ENCODE assay signal across 8 cellular contexts in genomic region chr7:90118546-90119177, GRCh38. TPM values are rescaled to one million over a fixed set of nuclear protein-coding genes. Genes with fewer than 3 reads are reported as not detected.
A peak's percentile ranks its signal among the peaks of the same experiment; 100 is the strongest.
DNase-seq lines count a peak whose midpoint lies in the region; ATAC-seq and TF ChIP-seq lines count a peak whose summit lies in the region.
"Not testable (repeated sequence)": the region's sequence is repeated elsewhere in the genome, so short reads cannot be mapped to it uniquely, and the experiment has no call there.

No MANE protein-coding gene starts in this region.

- not testable (repeated sequence) for H3K9me3 ChIP-seq in ES-I3 (ENCODE audit: control insufficient read depth, insufficient read depth, low read length); RWPE2 (ENCODE audit: severe bottlenecking); right atrium auricular region; mesodermal cell (ENCODE audit: control insufficient read depth, low read length); tibial nerve

- not testable (repeated sequence) for TF ChIP-seq CTCF in RWPE2 (IDR thresholded peaks at IDR 0.05; ENCODE audit: poor library complexity, severe bottlenecking); right atrium auricular region (IDR thresholded peaks at IDR 0.05); tibial nerve (IDR thresholded peaks at IDR 0.05)

- H3K27me3 ChIP-seq in RWPE2 (ENCODE audit: insufficient read depth, poor library complexity, severe bottlenecking) (peaks cover 33% of the 10 kb centered on the region), tibial nerve (peaks cover 0 to 17% of the 10 kb centered on the region in 2 donors)
- not testable (repeated sequence) for H3K27me3 ChIP-seq in right atrium auricular region

- not testable (repeated sequence) for DNase-seq in RWPE2 (ENCODE audit: low spot score); right atrium auricular region (ENCODE audit: low spot score); tibial nerve (ENCODE audit: low spot score in 2 of 2)
- DNase-seq in ecto neural progenitor cell (ENCODE audit: low spot score) (peak; percentile 45), renal cortical epithelial cell (ENCODE audit: low read depth) (peak; percentile 3)

- WGBS in mesodermal cell (ENCODE audit: insufficient coverage in 2 of 2), 2 experiments = 6 to 7% methylated on average over 11 to 14 of the region's 48 CpGs
- 1 to 2% methylated on average over 38 to 48 of the region's 48 CpGs for WGBS in tibial nerve, 2 donors

- not testable (repeated sequence) for H3K36me3 ChIP-seq in ES-I3 (ENCODE audit: insufficient read depth, low read length); RWPE2 (ENCODE audit: low read depth); right atrium auricular region; mesodermal cell (ENCODE audit: control insufficient read depth, insufficient read depth, low read length); tibial nerve

- H3K4me1 ChIP-seq in ES-I3 (ENCODE audit: insufficient read depth, low read length); RWPE2 (ENCODE audit: insufficient read depth, poor library complexity, severe bottlenecking); right atrium auricular region; mesodermal cell (ENCODE audit: control insufficient read depth, insufficient read depth, low read length, poor library complexity, severe bottlenecking): not testable (repeated sequence)
- peaks cover 0 to 21% (median 0%) of the 10 kb centered on the region in 4 donors for H3K4me1 ChIP-seq in tibial nerve

- H3K4me3 Mint-ChIP-seq in activated naive CD4-positive, alpha-beta T cell treated with anti-CD3 and anti-CD28 coated beads, Interleukin-2, amount 50 U/mL, for 24 hours = peak overlapping the region; percentile 76

- ATAC-seq in RWPE2 (ENCODE audit: low read depth) = peak; percentile 44

- not testable (repeated sequence) for H3K27ac Mint-ChIP-seq in activated naive CD4-positive, alpha-beta T cell treated with anti-CD3 and anti-CD28 coated beads, Interleukin-2, amount 50 U/mL, for 24 hours

- H3K36me3 Mint-ChIP-seq in activated naive CD4-positive, alpha-beta T cell treated with anti-CD3 and anti-CD28 coated beads, Interleukin-2, amount 50 U/mL, for 24 hours = not testable (repeated sequence)

- not testable (repeated sequence) for H3K27ac ChIP-seq in RWPE2 (ENCODE audit: poor library complexity, severe bottlenecking); mesodermal cell (ENCODE audit: low read depth, low read length, severe bottlenecking); tibial nerve
- H3K27ac ChIP-seq in right atrium auricular region = peak overlapping the region; percentile 64 to 67

- TF ChIP-seq POLR2A in tibial nerve (IDR thresholded peaks at IDR 0.05) = not testable (repeated sequence)

- H3K4me3 ChIP-seq in RWPE2 (ENCODE audit: severe bottlenecking) = not testable (repeated sequence)
- H3K4me3 ChIP-seq in right atrium auricular region (peak overlapping the region; percentile 45 to 58), mesodermal cell (ENCODE audit: extremely low read depth, insufficient read depth, low read length, poor library complexity, severe bottlenecking) (peak overlapping the region; percentile 31), tibial nerve (peak overlapping the region; percentile 20 to 61 (median 33))

- peaks cover 15% of the 10 kb centered on the region for H3K27me3 Mint-ChIP-seq in activated naive CD4-positive, alpha-beta T cell treated with anti-CD3 and anti-CD28 coated beads, Interleukin-2, amount 50 U/mL, for 24 hours

- H3K9me3 Mint-ChIP-seq in activated naive CD4-positive, alpha-beta T cell treated with anti-CD3 and anti-CD28 coated beads, Interleukin-2, amount 50 U/mL, for 24 hours = not testable (repeated sequence)

- TF ChIP-seq EP300 in tibial nerve (IDR thresholded peaks at IDR 0.05) = not testable (repeated sequence)

- peaks cover 13% of the 10 kb centered on the region for H3K4me1 Mint-ChIP-seq in activated naive CD4-positive, alpha-beta T cell treated with anti-CD3 and anti-CD28 coated beads, Interleukin-2, amount 50 U/mL, for 24 hours

- H3K9ac ChIP-seq in ES-I3 (ENCODE audit: low read depth, low read length) = peak overlapping the region; percentile 63

RNA-seq across cellular contexts. Expression of gene STEAP1, which starts 35.6 kb away (rescaled TPM):
- total RNA-seq in right atrium auricular region (1 to 10 TPM; 1.8 to 8.7 TPM), renal cortical epithelial cell (13.4 and 17.4 TPM in 2 replicates), tibial nerve (10 to 100 TPM in 1 of 4 donors, 1 to 10 TPM in 3; 3.1 to 38.7 (median 4.1) TPM)
- polyA plus RNA-seq in mesodermal cell (2013, experiment 1 of 2) = 3.4 TPM
- 3.7 TPM for polyA plus RNA-seq in mesodermal cell (2013, experiment 2 of 2)
